Comparison of ENCODE assay signal across 9 cellular contexts in genomic region chr9:127716412-127716811, GRCh38. TPM values are rescaled to one million over a fixed set of nuclear protein-coding genes. Genes with fewer than 3 reads are reported as not detected.
DNase-seq lines count a peak whose midpoint lies in the region; ATAC-seq, FAIRE-seq and TF ChIP-seq lines count a peak whose summit lies in the region.
"Had no signal": no experiment of that assay in that cellular context is flagged by ENCODE, and none has a peak within 500 bp of the region (broad histone marks: within the 10 kb centered on the region; RNA-seq: fewer than 3 reads in every experiment).

No MANE protein-coding gene starts in this region.

- H3K9me3 Mint-ChIP-seq in activated CD4-positive, alpha-beta T cell treated with anti-CD3 and anti-CD28 coated beads for 36 hours (ENCODE audit: low read depth) = no peaks in the 10 kb centered on the region
- no peaks in the 10 kb centered on the region for H3K9me3 Mint-ChIP-seq in activated T-helper 1 cell treated with anti-CD3 and anti-CD28 coated beads, Interleukin-12 subunit alpha, Interleukin-12 subunit beta, Interleukin-2, Interleukin-4 antibody, amounts not matched to agents 30 ng/mL and 10 ng/mL and 1 ng/mL, durations not matched to agents 14 hours and 24 hours and 36 hours

- CTCF ChIA-PET in activated CD4-positive, alpha-beta T cell treated with anti-CD3 and anti-CD28 coated beads for 36 hours (lab: Charles Lee) = interaction anchor here (0.7 to 2.6 kb wide), 4 partner anchors 19 to 203 kb away, joined by 3 to 14 read pairs (median 4); partner anchors contain the start of genes CDK9, ENG and TOR2A

- H3K4me1 ChIP-seq in kidney (ENCODE audit: control insufficient read depth in 1 of 2, insufficient read depth in 1 of 2, low read depth in 1 of 2, low read length in 2 of 2) (peaks cover 3 to 12% of the 10 kb centered on the region in 2 donors), subcutaneous abdominal adipose tissue (ENCODE audit: control insufficient read depth in 5 of 5, insufficient read depth in 5 of 5, low read length in 5 of 5) (peaks cover 0 to 23% (median 17%) of the 10 kb centered on the region in 5 donors)

- no peak for ATAC-seq in activated CD4-positive, alpha-beta T cell treated with anti-CD3 and anti-CD28 coated beads for 36 hours

- H3K36me3 ChIP-seq in kidney (ENCODE audit: control insufficient read depth in 1 of 2, insufficient read depth in 2 of 2, low read length in 2 of 2) (no peaks in the 10 kb centered on the region), subcutaneous abdominal adipose tissue (ENCODE audit: control insufficient read depth in 5 of 5, insufficient read depth in 5 of 5, low read length in 5 of 5) (no peaks in the 10 kb centered on the region)

- no peak for DNase-seq in activated CD4-positive, alpha-beta T cell treated with anti-CD3 and anti-CD28 coated beads for 36 hours
- no peak for DNase-seq in activated CD4-positive, alpha-beta T cell treated with anti-CD3 and anti-CD28 coated beads for 4 hours
- no peak for DNase-seq in activated T-helper 1 cell treated with anti-CD3 and anti-CD28 coated beads, Interleukin-12 subunit alpha, Interleukin-12 subunit beta, Interleukin-2, Interleukin-4 antibody, amounts not matched to agents 30 ng/mL and 10 ng/mL and 1 ng/mL, durations not matched to agents 14 hours and 24 hours and 36 hours (ENCODE audit: low spot score)
- no peak for DNase-seq in kidney
- no peak for DNase-seq in NCI-H345 (lab: John Stamatoyannopoulos, UW)
- no peak for DNase-seq in SK-N-DZ (ENCODE audit: low spot score)
- no peak for DNase-seq in amygdala (lab: John Stamatoyannopoulos, UW)

- no peaks in the 10 kb centered on the region for H3K27me3 Mint-ChIP-seq in activated CD4-positive, alpha-beta T cell treated with anti-CD3 and anti-CD28 coated beads for 36 hours
- peaks cover 2% of the 10 kb centered on the region for H3K27me3 Mint-ChIP-seq in activated T-helper 1 cell treated with anti-CD3 and anti-CD28 coated beads, Interleukin-12 subunit alpha, Interleukin-12 subunit beta, Interleukin-2, Interleukin-4 antibody, amounts not matched to agents 30 ng/mL and 10 ng/mL and 1 ng/mL, durations not matched to agents 14 hours and 24 hours and 36 hours (ENCODE audit: insufficient read depth)

- no peak for TF ChIP-seq CTCF in kidney (IDR thresholded peaks at IDR 0.05; ENCODE audit: borderline replicate concordance, extremely low read depth, insufficient read depth)

- H3K27ac Mint-ChIP-seq in activated CD4-positive, alpha-beta T cell treated with anti-CD3 and anti-CD28 coated beads for 36 hours = peak overlapping the region; percentile 97
- peak overlapping the region; percentile 98 for H3K27ac Mint-ChIP-seq in activated T-helper 1 cell treated with anti-CD3 and anti-CD28 coated beads, Interleukin-12 subunit alpha, Interleukin-12 subunit beta, Interleukin-2, Interleukin-4 antibody, amounts not matched to agents 30 ng/mL and 10 ng/mL and 1 ng/mL, durations not matched to agents 14 hours and 24 hours and 36 hours

- peak overlapping the region; percentile 91 to 94 for H3K4me3 ChIP-seq in kidney (ENCODE audit: low read length in 2 of 2)
- H3K4me3 ChIP-seq in subcutaneous abdominal adipose tissue (ENCODE audit: low read depth in 1 of 5, low read length in 5 of 5) = peak overlapping the region in 3 of 5 donors; percentile 85 to 92 (median 88)

- peaks cover 23% of the 10 kb centered on the region for H3K4me1 Mint-ChIP-seq in activated CD4-positive, alpha-beta T cell treated with anti-CD3 and anti-CD28 coated beads for 36 hours
- H3K4me1 Mint-ChIP-seq in activated T-helper 1 cell treated with anti-CD3 and anti-CD28 coated beads, Interleukin-12 subunit alpha, Interleukin-12 subunit beta, Interleukin-2, Interleukin-4 antibody, amounts not matched to agents 30 ng/mL and 10 ng/mL and 1 ng/mL, durations not matched to agents 14 hours and 24 hours and 36 hours (ENCODE audit: low read depth) = peaks cover 22% of the 10 kb centered on the region

- H3K9me3 ChIP-seq in kidney (ENCODE audit: control insufficient read depth in 1 of 2, low read length in 2 of 2) (no peaks in the 10 kb centered on the region), subcutaneous abdominal adipose tissue (ENCODE audit: control insufficient read depth in 5 of 5, low read length in 5 of 5) (no peaks in the 10 kb centered on the region)

- POLR2A ChIA-PET in activated CD4-positive, alpha-beta T cell treated with anti-CD3 and anti-CD28 coated beads for 36 hours (lab: Charles Lee) = interaction anchor here (1.0 to 1.2 kb wide), 2 partner anchors 19 to 77 kb away, joined by 3 to 6 read pairs; partner anchors contain the start of gene TOR2A

- H3K36me3 Mint-ChIP-seq in activated CD4-positive, alpha-beta T cell treated with anti-CD3 and anti-CD28 coated beads for 36 hours (ENCODE audit: low read depth) = peaks cover 3% of the 10 kb centered on the region
- H3K36me3 Mint-ChIP-seq in activated T-helper 1 cell treated with anti-CD3 and anti-CD28 coated beads, Interleukin-12 subunit alpha, Interleukin-12 subunit beta, Interleukin-2, Interleukin-4 antibody, amounts not matched to agents 30 ng/mL and 10 ng/mL and 1 ng/mL, durations not matched to agents 14 hours and 24 hours and 36 hours (ENCODE audit: low read depth) = no peaks in the 10 kb centered on the region

- H3K4me3 Mint-ChIP-seq in activated CD4-positive, alpha-beta T cell treated with anti-CD3 and anti-CD28 coated beads for 36 hours = peak overlapping the region; percentile 92
- peak overlapping the region; percentile 98 for H3K4me3 Mint-ChIP-seq in activated T-helper 1 cell treated with anti-CD3 and anti-CD28 coated beads, Interleukin-12 subunit alpha, Interleukin-12 subunit beta, Interleukin-2, Interleukin-4 antibody, amounts not matched to agents 30 ng/mL and 10 ng/mL and 1 ng/mL, durations not matched to agents 14 hours and 24 hours and 36 hours

- H3K27ac ChIP-seq in kidney (ENCODE audit: low read depth in 2 of 2, low read length in 2 of 2) = peak overlapping the region; percentile 77 to 91
- peak overlapping the region; percentile 60 for H3K27ac ChIP-seq in subcutaneous abdominal adipose tissue (ENCODE audit: low read depth, low read length)

- no peak for FAIRE-seq in kidney (lab: Jason Lieb, UNC)

- intact Hi-C loops in activated CD4-positive, alpha-beta T cell treated with anti-CD3 and anti-CD28 coated beads for 36 hours (cut with DNase I, micrococcal nuclease) = loop anchor here (5.0 kb wide), 3 partner anchors 214 to 799 kb away; partner anchors contain the start of genes COQ4 (in 1 of the 2) and TRUB2 (in 1 of the 2)
- intact Hi-C loops in activated T-helper 1 cell treated with anti-CD3 and anti-CD28 coated beads, Interleukin-12 subunit alpha, Interleukin-12 subunit beta, Interleukin-2, Interleukin-4 antibody, amounts not matched to agents 30 ng/mL and 10 ng/mL and 1 ng/mL, durations not matched to agents 14 hours and 24 hours and 36 hours (cut with micrococcal nuclease) = no loop called here
- intact Hi-C loops in kidney (cut with DNase I) = no loop called here

- H3K27me3 ChIP-seq in subcutaneous abdominal adipose tissue (ENCODE audit: control insufficient read depth in 5 of 5, insufficient read depth in 4 of 5, low read length in 5 of 5) = no peaks in the 10 kb centered on the region

- H3K9ac ChIP-seq in kidney (ENCODE audit: low read length in 2 of 2) = peak overlapping the region in 1 of 2 donors; percentile 71
- H3K9ac ChIP-seq in subcutaneous abdominal adipose tissue (ENCODE audit: low read length in 5 of 5) = peak overlapping the region in 4 of 5 donors; percentile 79 to 89 (median 86)

RNA-seq across cellular contexts. Expression of gene TTC16, which starts 0.5 kb away (rescaled TPM):
- under 1 TPM; 0.16 to 0.30 TPM for total RNA-seq in activated CD4-positive, alpha-beta T cell treated with anti-CD3 and anti-CD28 coated beads for 36 hours
- total RNA-seq in activated T-helper 1 cell treated with anti-CD3 and anti-CD28 coated beads, Interleukin-12 subunit alpha, Interleukin-12 subunit beta, Interleukin-2, Interleukin-4 antibody, amounts not matched to agents 30 ng/mL and 10 ng/mL and 1 ng/mL, durations not matched to agents 14 hours and 24 hours and 36 hours = 0.10 TPM in 1 of 2 replicates, not detected in the other
- 0.72 TPM for total RNA-seq in kidney
- 0.32 TPM for polyA plus RNA-seq in kidney (ENCODE audit: insufficient read depth, low read depth, low replicate concordance)
- 0.06 and 0.13 TPM in 2 replicates for polyA plus RNA-seq in SK-N-DZ (2014; cell fraction: cytosol; rRNA removed)
- polyA plus RNA-seq in SK-N-DZ (2014; cell fraction: nucleus; rRNA removed) = 0.22 and 0.55 TPM in 2 replicates
- total RNA-seq: lung microvascular endothelial cell had no signal

RNA-seq across cellular contexts. Expression of gene PTRH1, which starts 0.9 kb away (rescaled TPM):
- 10 to 100 TPM; 12.9 to 15.1 TPM for total RNA-seq in activated CD4-positive, alpha-beta T cell treated with anti-CD3 and anti-CD28 coated beads for 36 hours
- 22.9 and 23.5 TPM in 2 replicates for total RNA-seq in activated T-helper 1 cell treated with anti-CD3 and anti-CD28 coated beads, Interleukin-12 subunit alpha, Interleukin-12 subunit beta, Interleukin-2, Interleukin-4 antibody, amounts not matched to agents 30 ng/mL and 10 ng/mL and 1 ng/mL, durations not matched to agents 14 hours and 24 hours and 36 hours
- total RNA-seq in kidney = 20.5 TPM
- polyA plus RNA-seq in kidney (ENCODE audit: insufficient read depth, low read depth, low replicate concordance) = 41.3 TPM
- polyA plus RNA-seq in SK-N-DZ (2014; cell fraction: cytosol; rRNA removed) = 11.8 and 14.8 TPM in 2 replicates
- 9.3 and 10.4 TPM in 2 replicates for polyA plus RNA-seq in SK-N-DZ (2014; cell fraction: nucleus; rRNA removed)

RNA-seq across cellular contexts. Expression of gene CFAP157, which starts 9.6 kb away (rescaled TPM):
- total RNA-seq in activated CD4-positive, alpha-beta T cell treated with anti-CD3 and anti-CD28 coated beads for 36 hours = not detected
- 0.20 and 0.26 TPM in 2 replicates for total RNA-seq in activated T-helper 1 cell treated with anti-CD3 and anti-CD28 coated beads, Interleukin-12 subunit alpha, Interleukin-12 subunit beta, Interleukin-2, Interleukin-4 antibody, amounts not matched to agents 30 ng/mL and 10 ng/mL and 1 ng/mL, durations not matched to agents 14 hours and 24 hours and 36 hours
- total RNA-seq in kidney = 2.9 TPM
- 0.41 TPM for polyA plus RNA-seq in kidney (ENCODE audit: insufficient read depth, low read depth, low replicate concordance)
- 0.27 TPM in 1 of 2 replicates, not detected in the other for polyA plus RNA-seq in SK-N-DZ (2014; cell fraction: cytosol; rRNA removed)
- 0.58 and 1.1 TPM in 2 replicates for polyA plus RNA-seq in SK-N-DZ (2014; cell fraction: nucleus; rRNA removed)
- total RNA-seq: lung microvascular endothelial cell had no signal

RNA-seq across cellular contexts. Expression of gene TOR2A, which starts 18.7 kb away (rescaled TPM):
- 10 to 100 TPM; 11.3 to 14.0 TPM for total RNA-seq in activated CD4-positive, alpha-beta T cell treated with anti-CD3 and anti-CD28 coated beads for 36 hours
- 16.6 and 18.9 TPM in 2 replicates for total RNA-seq in activated T-helper 1 cell treated with anti-CD3 and anti-CD28 coated beads, Interleukin-12 subunit alpha, Interleukin-12 subunit beta, Interleukin-2, Interleukin-4 antibody, amounts not matched to agents 30 ng/mL and 10 ng/mL and 1 ng/mL, durations not matched to agents 14 hours and 24 hours and 36 hours
- total RNA-seq in kidney = 12.7 TPM
- polyA plus RNA-seq in kidney (ENCODE audit: insufficient read depth, low read depth, low replicate concordance) = 14.5 TPM
- polyA plus RNA-seq in SK-N-DZ (2014; cell fraction: cytosol; rRNA removed) = 26.4 and 38.4 TPM in 2 replicates
- 30.8 and 42.5 TPM in 2 replicates for polyA plus RNA-seq in SK-N-DZ (2014; cell fraction: nucleus; rRNA removed)

Comparison
In these comparisons a context has a peak if more than half of its experiments do, and no peak if none do; other contexts are left out.
1. intact Hi-C loops: an anchor here in activated CD4-positive, alpha-beta T cell treated with anti-CD3 and anti-CD28 coated beads for 36 hours (5.0 kb wide); none called in activated T-helper 1 cell treated with anti-CD3 and anti-CD28 coated beads, Interleukin-12 subunit alpha, Interleukin-12 subunit beta, Interleukin-2, Interleukin-4 antibody, amounts not matched to agents 30 ng/mL and 10 ng/mL and 1 ng/mL, durations not matched to agents 14 hours and 24 hours and 36 hours and kidney.